In the genomic region with DNA sequence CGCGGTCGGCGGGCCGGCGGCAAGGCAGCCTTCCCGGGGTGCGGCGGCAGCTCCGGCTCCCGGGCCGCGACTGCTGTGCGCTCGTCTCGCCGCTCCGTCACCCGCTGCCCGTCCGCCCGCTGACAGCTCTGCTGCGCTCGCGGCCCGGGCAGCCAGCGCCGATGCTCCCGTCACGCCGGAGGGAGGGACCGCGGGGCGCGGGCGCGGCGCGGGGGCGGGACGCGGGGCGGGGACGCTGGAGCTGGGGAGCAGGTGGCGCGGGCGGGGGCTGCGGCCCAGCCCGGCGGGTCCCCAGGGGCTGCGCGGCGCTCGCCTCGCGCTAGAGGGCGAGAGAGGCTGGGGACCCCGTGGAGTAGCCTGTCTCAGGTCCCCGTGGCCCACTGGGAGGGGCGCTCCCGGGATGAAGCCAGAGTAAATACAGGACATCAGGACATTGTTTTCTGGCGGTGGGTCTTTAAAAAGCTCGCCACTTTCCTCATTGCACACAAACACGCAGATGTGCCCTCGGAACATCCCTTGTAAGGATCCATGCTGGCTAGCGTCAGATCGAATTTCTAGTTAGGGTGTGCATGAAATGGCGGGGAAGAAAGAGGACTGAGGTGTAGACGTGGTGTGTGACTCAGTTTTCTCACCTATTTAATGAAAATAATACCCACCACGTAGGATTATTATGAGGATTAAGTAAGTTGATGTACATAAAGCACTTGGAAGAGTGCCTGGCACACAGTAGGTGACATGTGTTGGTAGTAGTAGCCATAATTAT, we compare ENCODE assay signal across 1 cellular context.
A peak's percentile ranks its signal among the peaks of the same experiment; 100 is the strongest.
TF ChIP-seq lines count a peak whose summit lies in the region.

A gene with protein sequence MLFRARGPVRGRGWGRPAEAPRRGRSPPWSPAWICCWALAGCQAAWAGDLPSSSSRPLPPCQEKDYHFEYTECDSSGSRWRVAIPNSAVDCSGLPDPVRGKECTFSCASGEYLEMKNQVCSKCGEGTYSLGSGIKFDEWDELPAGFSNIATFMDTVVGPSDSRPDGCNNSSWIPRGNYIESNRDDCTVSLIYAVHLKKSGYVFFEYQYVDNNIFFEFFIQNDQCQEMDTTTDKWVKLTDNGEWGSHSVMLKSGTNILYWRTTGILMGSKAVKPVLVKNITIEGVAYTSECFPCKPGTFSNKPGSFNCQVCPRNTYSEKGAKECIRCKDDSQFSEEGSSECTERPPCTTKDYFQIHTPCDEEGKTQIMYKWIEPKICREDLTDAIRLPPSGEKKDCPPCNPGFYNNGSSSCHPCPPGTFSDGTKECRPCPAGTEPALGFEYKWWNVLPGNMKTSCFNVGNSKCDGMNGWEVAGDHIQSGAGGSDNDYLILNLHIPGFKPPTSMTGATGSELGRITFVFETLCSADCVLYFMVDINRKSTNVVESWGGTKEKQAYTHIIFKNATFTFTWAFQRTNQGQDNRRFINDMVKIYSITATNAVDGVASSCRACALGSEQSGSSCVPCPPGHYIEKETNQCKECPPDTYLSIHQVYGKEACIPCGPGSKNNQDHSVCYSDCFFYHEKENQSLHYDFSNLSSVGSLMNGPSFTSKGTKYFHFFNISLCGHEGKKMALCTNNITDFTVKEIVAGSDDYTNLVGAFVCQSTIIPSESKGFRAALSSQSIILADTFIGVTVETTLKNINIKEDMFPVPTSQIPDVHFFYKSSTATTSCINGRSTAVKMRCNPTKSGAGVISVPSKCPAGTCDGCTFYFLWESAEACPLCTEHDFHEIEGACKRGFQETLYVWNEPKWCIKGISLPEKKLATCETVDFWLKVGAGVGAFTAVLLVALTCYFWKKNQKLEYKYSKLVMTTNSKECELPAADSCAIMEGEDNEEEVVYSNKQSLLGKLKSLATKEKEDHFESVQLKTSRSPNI (minus strand): TSS at position 130 of the 763 bp plus-strand sequence. CDS start 141 bp downstream, outside the sequence.

TF ChIP-seq in HepG2, 621 proteins besides CTCF, POLR2A, EP300 and RAD21 (continued from another document and continues in another):
- 0 out of 2 replicates have a peak, but pooled peaks have one; percentile 39 for TF ChIP-seq MAZ (IDR thresholded peaks at IDR 0.05; ENCODE audit: borderline replicate concordance, low read depth, low read length)
- TF ChIP-seq MAZ (CRISPR knock-in tag; IDR thresholded peaks at IDR 0.05; ENCODE audit: low read depth) = no peak
- no peak for TF ChIP-seq SIX1 (CRISPR knock-in tag; IDR thresholded peaks at IDR 0.05; ENCODE audit: borderline replicate concordance)
- TF ChIP-seq DBP (CRISPR knock-in tag; IDR thresholded peaks at IDR 0.05; ENCODE audit: not compliant biosample characterization) = no peak
- TF ChIP-seq ZNF740 (CRISPR knock-in tag; IDR thresholded peaks at IDR 0.05) = no peak
- TF ChIP-seq, protein P1, sequence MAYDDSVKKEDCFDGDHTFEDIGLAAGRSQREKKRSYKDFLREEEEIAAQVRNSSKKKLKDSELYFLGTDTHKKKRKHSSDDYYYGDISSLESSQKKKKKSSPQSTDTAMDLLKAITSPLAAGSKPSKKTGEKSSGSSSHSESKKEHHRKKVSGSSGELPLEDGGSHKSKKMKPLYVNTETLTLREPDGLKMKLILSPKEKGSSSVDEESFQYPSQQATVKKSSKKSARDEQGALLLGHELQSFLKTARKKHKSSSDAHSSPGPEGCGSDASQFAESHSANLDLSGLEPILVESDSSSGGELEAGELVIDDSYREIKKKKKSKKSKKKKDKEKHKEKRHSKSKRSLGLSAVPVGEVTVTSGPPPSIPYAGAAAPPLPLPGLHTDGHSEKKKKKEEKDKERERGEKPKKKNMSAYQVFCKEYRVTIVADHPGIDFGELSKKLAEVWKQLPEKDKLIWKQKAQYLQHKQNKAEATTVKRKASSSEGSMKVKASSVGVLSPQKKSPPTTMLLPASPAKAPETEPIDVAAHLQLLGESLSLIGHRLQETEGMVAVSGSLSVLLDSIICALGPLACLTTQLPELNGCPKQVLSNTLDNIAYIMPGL (CRISPR knock-in tag; IDR thresholded peaks at IDR 0.05; ENCODE audit: borderline replicate concordance in 1 of 2, low read depth in 1 of 2) = 0 out of 4 replicates have a peak, but pooled peaks of 1 of the 2 experiments have one; percentile 38
- no peak for TF ChIP-seq ZNF557 (CRISPR knock-in tag; IDR thresholded peaks at IDR 0.05)
- no peak for TF ChIP-seq MAF1 (CRISPR knock-in tag; IDR thresholded peaks at IDR 0.05; ENCODE audit: borderline replicate concordance)
- no peak for TF ChIP-seq ESRRA (CRISPR knock-in tag; IDR thresholded peaks at IDR 0.05; ENCODE audit: low read depth)
- TF ChIP-seq ZNF615 (CRISPR knock-in tag; IDR thresholded peaks at IDR 0.05; ENCODE audit: borderline replicate concordance) = no peak
- peak; percentile 35 for TF ChIP-seq YY1 (IDR thresholded peaks at IDR 0.05; ENCODE audit: insufficient read depth, insufficient replicate concordance, low read depth, low read length)
- TF ChIP-seq, protein P2, sequence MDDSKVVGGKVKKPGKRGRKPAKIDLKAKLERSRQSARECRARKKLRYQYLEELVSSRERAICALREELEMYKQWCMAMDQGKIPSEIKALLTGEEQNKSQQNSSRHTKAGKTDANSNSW (CRISPR knock-in tag; IDR thresholded peaks at IDR 0.05; ENCODE audit: borderline replicate concordance) = no peak
- TF ChIP-seq, protein P3, sequence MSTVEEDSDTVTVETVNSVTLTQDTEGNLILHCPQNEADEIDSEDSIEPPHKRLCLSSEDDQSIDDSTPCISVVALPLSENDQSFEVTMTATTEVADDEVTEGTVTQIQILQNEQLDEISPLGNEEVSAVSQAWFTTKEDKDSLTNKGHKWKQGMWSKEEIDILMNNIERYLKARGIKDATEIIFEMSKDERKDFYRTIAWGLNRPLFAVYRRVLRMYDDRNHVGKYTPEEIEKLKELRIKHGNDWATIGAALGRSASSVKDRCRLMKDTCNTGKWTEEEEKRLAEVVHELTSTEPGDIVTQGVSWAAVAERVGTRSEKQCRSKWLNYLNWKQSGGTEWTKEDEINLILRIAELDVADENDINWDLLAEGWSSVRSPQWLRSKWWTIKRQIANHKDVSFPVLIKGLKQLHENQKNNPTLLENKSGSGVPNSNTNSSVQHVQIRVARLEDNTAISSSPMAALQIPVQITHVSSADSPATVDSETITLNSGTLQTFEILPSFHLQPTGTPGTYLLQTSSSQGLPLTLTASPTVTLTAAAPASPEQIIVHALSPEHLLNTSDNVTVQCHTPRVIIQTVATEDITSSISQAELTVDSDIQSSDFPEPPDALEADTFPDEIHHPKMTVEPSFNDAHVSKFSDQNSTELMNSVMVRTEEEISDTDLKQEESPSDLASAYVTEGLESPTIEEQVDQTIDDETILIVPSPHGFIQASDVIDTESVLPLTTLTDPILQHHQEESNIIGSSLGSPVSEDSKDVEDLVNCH (CRISPR knock-in tag; IDR thresholded peaks at IDR 0.05) = no peak
- no peak for TF ChIP-seq ZNF383 (CRISPR knock-in tag; IDR thresholded peaks at IDR 0.05; ENCODE audit: borderline replicate concordance)
- no peak for TF ChIP-seq REPIN1 (CRISPR knock-in tag; IDR thresholded peaks at IDR 0.05; ENCODE audit: borderline replicate concordance, low read depth)
- TF ChIP-seq ZNF550 (CRISPR knock-in tag; IDR thresholded peaks at IDR 0.05; ENCODE audit: borderline replicate concordance) = no peak
- no peak for TF ChIP-seq HOXA7 (CRISPR knock-in tag; IDR thresholded peaks at IDR 0.05)
- TF ChIP-seq ARHGAP35 (CRISPR knock-in tag; IDR thresholded peaks at IDR 0.05; ENCODE audit: borderline replicate concordance) = no peak
- no peak for TF ChIP-seq NAIF1 (CRISPR knock-in tag; IDR thresholded peaks at IDR 0.05; ENCODE audit: borderline replicate concordance)
- no peak for TF ChIP-seq KAT8 (CRISPR knock-in tag; IDR thresholded peaks at IDR 0.05)
- TF ChIP-seq, protein P4, sequence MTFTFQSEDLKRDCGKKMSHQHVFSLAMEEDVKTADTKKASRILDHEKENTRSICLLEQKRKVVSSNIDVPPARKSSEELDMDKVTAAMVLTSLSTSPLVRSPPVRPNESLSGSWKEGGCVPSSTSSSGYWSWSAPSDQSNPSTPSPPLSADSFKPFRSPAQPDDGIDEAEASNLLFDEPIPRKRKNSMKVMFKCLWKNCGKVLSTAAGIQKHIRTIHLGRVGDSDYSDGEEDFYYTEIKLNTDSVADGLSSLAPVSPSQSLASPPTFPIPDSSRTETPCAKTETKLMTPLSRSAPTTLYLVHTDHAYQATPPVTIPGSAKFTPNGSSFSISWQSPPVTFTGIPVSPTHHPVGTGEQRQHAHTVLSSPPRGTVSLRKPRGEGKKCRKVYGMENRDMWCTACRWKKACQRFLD (CRISPR knock-in tag; IDR thresholded peaks at IDR 0.05; ENCODE audit: borderline replicate concordance) = no peak
- TF ChIP-seq ZMAT3 (CRISPR knock-in tag; conservative IDR thresholded peaks at IDR 0.05) = no peak
- TF ChIP-seq TAF1 (CRISPR knock-in tag; IDR thresholded peaks at IDR 0.05) = no peak
- no peak for TF ChIP-seq ZNF713 (CRISPR knock-in tag; IDR thresholded peaks at IDR 0.05)
- TF ChIP-seq TBL1XR1 (IDR thresholded peaks at IDR 0.05; ENCODE audit: borderline replicate concordance, low read length, partially characterized antibody) = no peak
- TF ChIP-seq ZNF597 (CRISPR knock-in tag; IDR thresholded peaks at IDR 0.05) = no peak
- TF ChIP-seq SAP130 (CRISPR knock-in tag; IDR thresholded peaks at IDR 0.05; ENCODE audit: low read depth) = no peak; the same call in 1 of the 2 replicates
- TF ChIP-seq SMARCE1 (IDR thresholded peaks at IDR 0.05; ENCODE audit: borderline replicate concordance) = no peak
- TF ChIP-seq ZNF788 (CRISPR knock-in tag; IDR thresholded peaks at IDR 0.05; ENCODE audit: borderline replicate concordance) = no peak
- TF ChIP-seq KMT2A (CRISPR knock-in tag; IDR thresholded peaks at IDR 0.05) = no peak
- no peak for TF ChIP-seq HOXA5 (CRISPR knock-in tag; IDR thresholded peaks at IDR 0.05)
- TF ChIP-seq ZNF337 (CRISPR knock-in tag; IDR thresholded peaks at IDR 0.05; ENCODE audit: borderline replicate concordance, low read depth) = no peak
- TF ChIP-seq POGZ (CRISPR knock-in tag; IDR thresholded peaks at IDR 0.05) = no peak
- TF ChIP-seq, protein P5, sequence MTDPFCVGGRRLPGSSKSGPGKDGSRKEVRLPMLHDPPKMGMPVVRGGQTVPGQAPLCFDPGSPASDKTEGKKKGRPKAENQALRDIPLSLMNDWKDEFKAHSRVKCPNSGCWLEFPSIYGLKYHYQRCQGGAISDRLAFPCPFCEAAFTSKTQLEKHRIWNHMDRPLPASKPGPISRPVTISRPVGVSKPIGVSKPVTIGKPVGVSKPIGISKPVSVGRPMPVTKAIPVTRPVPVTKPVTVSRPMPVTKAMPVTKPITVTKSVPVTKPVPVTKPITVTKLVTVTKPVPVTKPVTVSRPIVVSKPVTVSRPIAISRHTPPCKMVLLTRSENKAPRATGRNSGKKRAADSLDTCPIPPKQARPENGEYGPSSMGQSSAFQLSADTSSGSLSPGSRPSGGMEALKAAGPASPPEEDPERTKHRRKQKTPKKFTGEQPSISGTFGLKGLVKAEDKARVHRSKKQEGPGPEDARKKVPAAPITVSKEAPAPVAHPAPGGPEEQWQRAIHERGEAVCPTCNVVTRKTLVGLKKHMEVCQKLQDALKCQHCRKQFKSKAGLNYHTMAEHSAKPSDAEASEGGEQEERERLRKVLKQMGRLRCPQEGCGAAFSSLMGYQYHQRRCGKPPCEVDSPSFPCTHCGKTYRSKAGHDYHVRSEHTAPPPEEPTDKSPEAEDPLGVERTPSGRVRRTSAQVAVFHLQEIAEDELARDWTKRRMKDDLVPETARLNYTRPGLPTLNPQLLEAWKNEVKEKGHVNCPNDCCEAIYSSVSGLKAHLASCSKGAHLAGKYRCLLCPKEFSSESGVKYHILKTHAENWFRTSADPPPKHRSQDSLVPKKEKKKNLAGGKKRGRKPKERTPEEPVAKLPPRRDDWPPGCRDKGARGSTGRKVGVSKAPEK (CRISPR knock-in tag; IDR thresholded peaks at IDR 0.05; ENCODE audit: borderline replicate concordance) = no peak
- TF ChIP-seq ZGPAT (CRISPR knock-in tag; IDR thresholded peaks at IDR 0.05) = no peak
- peak; percentile 47; the same call in 1 of the 2 replicates for TF ChIP-seq PATZ1 (CRISPR knock-in tag; IDR thresholded peaks at IDR 0.05)
